Comparison of ENCODE assay signal across 1 cellular context in the genomic region with DNA sequence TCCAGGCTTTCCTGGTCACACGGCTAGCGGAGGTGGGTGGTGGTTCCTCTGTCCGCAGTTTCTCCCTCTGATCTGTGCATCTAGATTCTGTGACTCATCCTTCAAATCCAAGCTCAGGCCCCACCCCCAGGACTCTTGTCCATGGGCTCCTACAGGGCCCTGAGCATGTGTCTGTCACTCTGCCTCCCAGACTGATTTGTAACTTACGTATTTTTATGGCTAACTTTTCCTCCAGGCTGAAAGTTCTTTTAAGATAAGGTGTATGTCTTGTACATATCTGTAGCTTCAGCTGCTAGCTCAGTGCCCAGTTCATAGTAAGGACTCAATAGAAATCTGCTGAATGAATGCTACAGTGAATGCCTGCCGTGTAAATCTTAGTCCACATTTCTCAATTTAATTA.
TF ChIP-seq lines count a peak whose summit lies in the region.

No MANE protein-coding gene starts in this region.

TF ChIP-seq in K562, 482 proteins besides CTCF, POLR2A, EP300 and RAD21 (continues in another document):
- TF ChIP-seq, protein P1, sequence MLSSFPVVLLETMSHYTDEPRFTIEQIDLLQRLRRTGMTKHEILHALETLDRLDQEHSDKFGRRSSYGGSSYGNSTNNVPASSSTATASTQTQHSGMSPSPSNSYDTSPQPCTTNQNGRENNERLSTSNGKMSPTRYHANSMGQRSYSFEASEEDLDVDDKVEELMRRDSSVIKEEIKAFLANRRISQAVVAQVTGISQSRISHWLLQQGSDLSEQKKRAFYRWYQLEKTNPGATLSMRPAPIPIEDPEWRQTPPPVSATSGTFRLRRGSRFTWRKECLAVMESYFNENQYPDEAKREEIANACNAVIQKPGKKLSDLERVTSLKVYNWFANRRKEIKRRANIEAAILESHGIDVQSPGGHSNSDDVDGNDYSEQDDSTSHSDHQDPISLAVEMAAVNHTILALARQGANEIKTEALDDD (IDR thresholded peaks at IDR 0.05): no peak
- TF ChIP-seq CBFB (CRISPR knock-in tag; IDR thresholded peaks at IDR 0.05): no peak
- no peak for TF ChIP-seq ZNF143 (CRISPR knock-in tag; IDR thresholded peaks at IDR 0.05)
- peak; percentile 89 for TF ChIP-seq MEIS2 (IDR thresholded peaks at IDR 0.05; ENCODE audit: partially characterized antibody)
- TF ChIP-seq ZFPM2 (CRISPR knock-in tag; IDR thresholded peaks at IDR 0.05): no peak
- no peak for TF ChIP-seq ZNF134 (CRISPR knock-in tag; conservative IDR thresholded peaks at IDR 0.05)
- no peak for TF ChIP-seq ATF1 (CRISPR knock-in tag; IDR thresholded peaks at IDR 0.05)
- TF ChIP-seq ATF1 (tag; IDR thresholded peaks at IDR 0.05): no peak
- TF ChIP-seq RFX1 (IDR thresholded peaks at IDR 0.05): no peak
- no peak for TF ChIP-seq LCOR (CRISPR knock-in tag; IDR thresholded peaks at IDR 0.05)
- TF ChIP-seq PRMT5 (CRISPR knock-in tag; IDR thresholded peaks at IDR 0.05): no peak
- TF ChIP-seq JUND (IDR thresholded peaks at IDR 0.05; ENCODE audit: borderline replicate concordance, low read depth, low read length): peak; percentile 89
- peak; percentile 82; the same call in 2 of the 3 replicates for TF ChIP-seq JUND (tag; IDR thresholded peaks at IDR 0.05; ENCODE audit: borderline replicate concordance, low read depth, low read length)
- no peak for TF ChIP-seq ZNF232 (CRISPR knock-in tag; IDR thresholded peaks at IDR 0.05)
- no peak for TF ChIP-seq BCL6 (CRISPR knock-in tag; IDR thresholded peaks at IDR 0.05)
- TF ChIP-seq, protein P2, sequence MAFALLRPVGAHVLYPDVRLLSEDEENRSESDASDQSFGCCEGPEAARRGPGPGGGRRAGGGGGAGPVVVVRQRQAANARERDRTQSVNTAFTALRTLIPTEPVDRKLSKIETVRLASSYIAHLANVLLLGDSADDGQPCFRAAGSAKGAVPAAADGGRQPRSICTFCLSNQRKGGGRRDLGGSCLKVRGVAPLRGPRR (CRISPR knock-in tag; IDR thresholded peaks at IDR 0.05): no peak
- TF ChIP-seq SAFB (IDR thresholded peaks at IDR 0.05; ENCODE audit: borderline replicate concordance, low read depth, low read length): no peak
- TF ChIP-seq BRCA1 (IDR thresholded peaks at IDR 0.05): no peak
- TF ChIP-seq BRCA1 (CRISPR knock-in tag; IDR thresholded peaks at IDR 0.05): no peak
- TF ChIP-seq MYC (IDR thresholded peaks at IDR 0.05; ENCODE audit: low read depth, low read length): peak; percentile 34; the same call in 1 of the 2 replicates
- TF ChIP-seq MYC (CRISPR knock-in tag; IDR thresholded peaks at IDR 0.05; ENCODE audit: borderline replicate concordance, low read depth): no peak
- TF ChIP-seq, protein P3, sequence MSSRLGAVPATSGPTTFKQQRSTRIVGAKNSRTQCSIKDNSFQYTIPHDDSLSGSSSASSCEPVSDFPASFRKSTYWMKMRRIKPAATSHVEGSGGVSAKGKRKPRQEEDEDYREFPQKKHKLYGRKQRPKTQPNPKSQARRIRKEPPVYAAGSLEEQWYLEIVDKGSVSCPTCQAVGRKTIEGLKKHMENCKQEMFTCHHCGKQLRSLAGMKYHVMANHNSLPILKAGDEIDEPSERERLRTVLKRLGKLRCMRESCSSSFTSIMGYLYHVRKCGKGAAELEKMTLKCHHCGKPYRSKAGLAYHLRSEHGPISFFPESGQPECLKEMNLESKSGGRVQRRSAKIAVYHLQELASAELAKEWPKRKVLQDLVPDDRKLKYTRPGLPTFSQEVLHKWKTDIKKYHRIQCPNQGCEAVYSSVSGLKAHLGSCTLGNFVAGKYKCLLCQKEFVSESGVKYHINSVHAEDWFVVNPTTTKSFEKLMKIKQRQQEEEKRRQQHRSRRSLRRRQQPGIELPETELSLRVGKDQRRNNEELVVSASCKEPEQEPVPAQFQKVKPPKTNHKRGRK (tag; IDR thresholded peaks at IDR 0.05): no peak
- no peak for TF ChIP-seq ZNF699 (CRISPR knock-in tag; IDR thresholded peaks at IDR 0.05; ENCODE audit: insufficient replicate concordance)
- no peak for TF ChIP-seq ELF1 (tag; IDR thresholded peaks at IDR 0.05)
- TF ChIP-seq ZNF175 (CRISPR knock-in tag; IDR thresholded peaks at IDR 0.05; ENCODE audit: low read depth): no peak
- peak; percentile 78 for TF ChIP-seq FOSL1 (tag; conservative IDR thresholded peaks at IDR 0.05)
- TF ChIP-seq, protein P4, sequence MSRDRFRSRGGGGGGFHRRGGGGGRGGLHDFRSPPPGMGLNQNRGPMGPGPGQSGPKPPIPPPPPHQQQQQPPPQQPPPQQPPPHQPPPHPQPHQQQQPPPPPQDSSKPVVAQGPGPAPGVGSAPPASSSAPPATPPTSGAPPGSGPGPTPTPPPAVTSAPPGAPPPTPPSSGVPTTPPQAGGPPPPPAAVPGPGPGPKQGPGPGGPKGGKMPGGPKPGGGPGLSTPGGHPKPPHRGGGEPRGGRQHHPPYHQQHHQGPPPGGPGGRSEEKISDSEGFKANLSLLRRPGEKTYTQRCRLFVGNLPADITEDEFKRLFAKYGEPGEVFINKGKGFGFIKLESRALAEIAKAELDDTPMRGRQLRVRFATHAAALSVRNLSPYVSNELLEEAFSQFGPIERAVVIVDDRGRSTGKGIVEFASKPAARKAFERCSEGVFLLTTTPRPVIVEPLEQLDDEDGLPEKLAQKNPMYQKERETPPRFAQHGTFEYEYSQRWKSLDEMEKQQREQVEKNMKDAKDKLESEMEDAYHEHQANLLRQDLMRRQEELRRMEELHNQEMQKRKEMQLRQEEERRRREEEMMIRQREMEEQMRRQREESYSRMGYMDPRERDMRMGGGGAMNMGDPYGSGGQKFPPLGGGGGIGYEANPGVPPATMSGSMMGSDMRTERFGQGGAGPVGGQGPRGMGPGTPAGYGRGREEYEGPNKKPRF (IDR thresholded peaks at IDR 0.05; ENCODE audit: low read depth, low read length): no peak
- no peak for TF ChIP-seq HDAC8 (tag; IDR thresholded peaks at IDR 0.05)
- TF ChIP-seq, protein P5, sequence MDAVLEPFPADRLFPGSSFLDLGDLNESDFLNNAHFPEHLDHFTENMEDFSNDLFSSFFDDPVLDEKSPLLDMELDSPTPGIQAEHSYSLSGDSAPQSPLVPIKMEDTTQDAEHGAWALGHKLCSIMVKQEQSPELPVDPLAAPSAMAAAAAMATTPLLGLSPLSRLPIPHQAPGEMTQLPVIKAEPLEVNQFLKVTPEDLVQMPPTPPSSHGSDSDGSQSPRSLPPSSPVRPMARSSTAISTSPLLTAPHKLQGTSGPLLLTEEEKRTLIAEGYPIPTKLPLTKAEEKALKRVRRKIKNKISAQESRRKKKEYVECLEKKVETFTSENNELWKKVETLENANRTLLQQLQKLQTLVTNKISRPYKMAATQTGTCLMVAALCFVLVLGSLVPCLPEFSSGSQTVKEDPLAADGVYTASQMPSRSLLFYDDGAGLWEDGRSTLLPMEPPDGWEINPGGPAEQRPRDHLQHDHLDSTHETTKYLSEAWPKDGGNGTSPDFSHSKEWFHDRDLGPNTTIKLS (IDR thresholded peaks at IDR 0.05; ENCODE audit: borderline replicate concordance, low read depth): no peak
- peak; percentile 37; the same call in 1 of the 2 replicates for TF ChIP-seq HDAC2 (IDR thresholded peaks at IDR 0.05)
- TF ChIP-seq, protein P6, sequence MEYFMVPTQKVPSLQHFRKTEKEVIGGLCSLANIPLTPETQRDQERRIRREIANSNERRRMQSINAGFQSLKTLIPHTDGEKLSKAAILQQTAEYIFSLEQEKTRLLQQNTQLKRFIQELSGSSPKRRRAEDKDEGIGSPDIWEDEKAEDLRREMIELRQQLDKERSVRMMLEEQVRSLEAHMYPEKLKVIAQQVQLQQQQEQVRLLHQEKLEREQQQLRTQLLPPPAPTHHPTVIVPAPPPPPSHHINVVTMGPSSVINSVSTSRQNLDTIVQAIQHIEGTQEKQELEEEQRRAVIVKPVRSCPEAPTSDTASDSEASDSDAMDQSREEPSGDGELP (CRISPR knock-in tag; IDR thresholded peaks at IDR 0.05; ENCODE audit: borderline replicate concordance): no peak
- TF ChIP-seq, protein P7, sequence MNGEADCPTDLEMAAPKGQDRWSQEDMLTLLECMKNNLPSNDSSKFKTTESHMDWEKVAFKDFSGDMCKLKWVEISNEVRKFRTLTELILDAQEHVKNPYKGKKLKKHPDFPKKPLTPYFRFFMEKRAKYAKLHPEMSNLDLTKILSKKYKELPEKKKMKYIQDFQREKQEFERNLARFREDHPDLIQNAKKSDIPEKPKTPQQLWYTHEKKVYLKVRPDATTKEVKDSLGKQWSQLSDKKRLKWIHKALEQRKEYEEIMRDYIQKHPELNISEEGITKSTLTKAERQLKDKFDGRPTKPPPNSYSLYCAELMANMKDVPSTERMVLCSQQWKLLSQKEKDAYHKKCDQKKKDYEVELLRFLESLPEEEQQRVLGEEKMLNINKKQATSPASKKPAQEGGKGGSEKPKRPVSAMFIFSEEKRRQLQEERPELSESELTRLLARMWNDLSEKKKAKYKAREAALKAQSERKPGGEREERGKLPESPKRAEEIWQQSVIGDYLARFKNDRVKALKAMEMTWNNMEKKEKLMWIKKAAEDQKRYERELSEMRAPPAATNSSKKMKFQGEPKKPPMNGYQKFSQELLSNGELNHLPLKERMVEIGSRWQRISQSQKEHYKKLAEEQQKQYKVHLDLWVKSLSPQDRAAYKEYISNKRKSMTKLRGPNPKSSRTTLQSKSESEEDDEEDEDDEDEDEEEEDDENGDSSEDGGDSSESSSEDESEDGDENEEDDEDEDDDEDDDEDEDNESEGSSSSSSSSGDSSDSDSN (IDR thresholded peaks at IDR 0.05; ENCODE audit: borderline replicate concordance in 1 of 2, low read depth in 2 of 2, low read length in 2 of 2): no peak
- TF ChIP-seq RBM15 (IDR thresholded peaks at IDR 0.05; ENCODE audit: insufficient read depth, low read length): no peak
- TF ChIP-seq KDM1A (IDR thresholded peaks at IDR 0.05): peak; percentile 75 to 80
- TF ChIP-seq TEAD4 (IDR thresholded peaks at IDR 0.05; ENCODE audit: low read length): peak; percentile 78
- no peak for TF ChIP-seq TEAD4 (CRISPR knock-in tag; IDR thresholded peaks at IDR 0.05; ENCODE audit: borderline replicate concordance)
- no peak for TF ChIP-seq NFE2L1 (tag; IDR thresholded peaks at IDR 0.05; ENCODE audit: borderline replicate concordance, low read depth)
- no peak for TF ChIP-seq ZNF76 (CRISPR knock-in tag; IDR thresholded peaks at IDR 0.05; ENCODE audit: borderline replicate concordance)
- peak; percentile 77 for TF ChIP-seq ARID1B (IDR thresholded peaks at IDR 0.05)
- no peak for TF ChIP-seq SRSF3 (IDR thresholded peaks at IDR 0.05; ENCODE audit: insufficient read depth, low read length)
- TF ChIP-seq HDAC1 (IDR thresholded peaks at IDR 0.05): no peak
- TF ChIP-seq KDM4B (IDR thresholded peaks at IDR 0.05; ENCODE audit: borderline replicate concordance in 2 of 2, low read depth in 1 of 2): no peak
- TF ChIP-seq, protein P8, sequence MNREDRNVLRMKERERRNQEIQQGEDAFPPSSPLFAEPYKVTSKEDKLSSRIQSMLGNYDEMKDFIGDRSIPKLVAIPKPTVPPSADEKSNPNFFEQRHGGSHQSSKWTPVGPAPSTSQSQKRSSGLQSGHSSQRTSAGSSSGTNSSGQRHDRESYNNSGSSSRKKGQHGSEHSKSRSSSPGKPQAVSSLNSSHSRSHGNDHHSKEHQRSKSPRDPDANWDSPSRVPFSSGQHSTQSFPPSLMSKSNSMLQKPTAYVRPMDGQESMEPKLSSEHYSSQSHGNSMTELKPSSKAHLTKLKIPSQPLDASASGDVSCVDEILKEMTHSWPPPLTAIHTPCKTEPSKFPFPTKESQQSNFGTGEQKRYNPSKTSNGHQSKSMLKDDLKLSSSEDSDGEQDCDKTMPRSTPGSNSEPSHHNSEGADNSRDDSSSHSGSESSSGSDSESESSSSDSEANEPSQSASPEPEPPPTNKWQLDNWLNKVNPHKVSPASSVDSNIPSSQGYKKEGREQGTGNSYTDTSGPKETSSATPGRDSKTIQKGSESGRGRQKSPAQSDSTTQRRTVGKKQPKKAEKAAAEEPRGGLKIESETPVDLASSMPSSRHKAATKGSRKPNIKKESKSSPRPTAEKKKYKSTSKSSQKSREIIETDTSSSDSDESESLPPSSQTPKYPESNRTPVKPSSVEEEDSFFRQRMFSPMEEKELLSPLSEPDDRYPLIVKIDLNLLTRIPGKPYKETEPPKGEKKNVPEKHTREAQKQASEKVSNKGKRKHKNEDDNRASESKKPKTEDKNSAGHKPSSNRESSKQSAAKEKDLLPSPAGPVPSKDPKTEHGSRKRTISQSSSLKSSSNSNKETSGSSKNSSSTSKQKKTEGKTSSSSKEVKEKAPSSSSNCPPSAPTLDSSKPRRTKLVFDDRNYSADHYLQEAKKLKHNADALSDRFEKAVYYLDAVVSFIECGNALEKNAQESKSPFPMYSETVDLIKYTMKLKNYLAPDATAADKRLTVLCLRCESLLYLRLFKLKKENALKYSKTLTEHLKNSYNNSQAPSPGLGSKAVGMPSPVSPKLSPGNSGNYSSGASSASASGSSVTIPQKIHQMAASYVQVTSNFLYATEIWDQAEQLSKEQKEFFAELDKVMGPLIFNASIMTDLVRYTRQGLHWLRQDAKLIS (CRISPR knock-in tag; IDR thresholded peaks at IDR 0.05): no peak
- no peak for TF ChIP-seq ZNF212 (CRISPR knock-in tag; IDR thresholded peaks at IDR 0.05)
- no peak for TF ChIP-seq ZNF408 (CRISPR knock-in tag; IDR thresholded peaks at IDR 0.05; ENCODE audit: low read depth)
- TF ChIP-seq ZNF444 (CRISPR knock-in tag; IDR thresholded peaks at IDR 0.05): no peak
- no peak for TF ChIP-seq MEF2A (IDR thresholded peaks at IDR 0.05; ENCODE audit: control insufficient read depth, low read depth, low read length)
- peak; percentile 73 for TF ChIP-seq JUN (IDR thresholded peaks at IDR 0.05; ENCODE audit: borderline replicate concordance, low read depth, low read length)
- no peak for TF ChIP-seq JUN (CRISPR knock-in tag; IDR thresholded peaks at IDR 0.05; ENCODE audit: borderline replicate concordance)
- TF ChIP-seq, protein P9, sequence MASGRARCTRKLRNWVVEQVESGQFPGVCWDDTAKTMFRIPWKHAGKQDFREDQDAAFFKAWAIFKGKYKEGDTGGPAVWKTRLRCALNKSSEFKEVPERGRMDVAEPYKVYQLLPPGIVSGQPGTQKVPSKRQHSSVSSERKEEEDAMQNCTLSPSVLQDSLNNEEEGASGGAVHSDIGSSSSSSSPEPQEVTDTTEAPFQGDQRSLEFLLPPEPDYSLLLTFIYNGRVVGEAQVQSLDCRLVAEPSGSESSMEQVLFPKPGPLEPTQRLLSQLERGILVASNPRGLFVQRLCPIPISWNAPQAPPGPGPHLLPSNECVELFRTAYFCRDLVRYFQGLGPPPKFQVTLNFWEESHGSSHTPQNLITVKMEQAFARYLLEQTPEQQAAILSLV (tag; IDR thresholded peaks at IDR 0.05): no peak
- no peak for TF ChIP-seq GTF2F1 (IDR thresholded peaks at IDR 0.05; ENCODE audit: low read depth, low read length)
- TF ChIP-seq SMARCE1 (IDR thresholded peaks at IDR 0.05): 0 out of 2 replicates have a peak, but pooled peaks have one; percentile 39
- TF ChIP-seq, protein P10, sequence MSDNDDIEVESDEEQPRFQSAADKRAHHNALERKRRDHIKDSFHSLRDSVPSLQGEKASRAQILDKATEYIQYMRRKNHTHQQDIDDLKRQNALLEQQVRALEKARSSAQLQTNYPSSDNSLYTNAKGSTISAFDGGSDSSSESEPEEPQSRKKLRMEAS (CRISPR knock-in tag; IDR thresholded peaks at IDR 0.05): no peak
- no peak for TF ChIP-seq CHD4 (IDR thresholded peaks at IDR 0.05; ENCODE audit: insufficient read depth, insufficient replicate concordance, low read depth, low read length, poor library complexity, severe bottlenecking)
- TF ChIP-seq SPI1 (IDR thresholded peaks at IDR 0.05; ENCODE audit: borderline replicate concordance, low read depth, low read length): no peak
- TF ChIP-seq NR4A1 (CRISPR knock-in tag; IDR thresholded peaks at IDR 0.05): no peak
- TF ChIP-seq NR4A1 (tag; IDR thresholded peaks at IDR 0.05): no peak
